27 cellular contexts compared by ENCODE assay signal in the genomic region with DNA sequence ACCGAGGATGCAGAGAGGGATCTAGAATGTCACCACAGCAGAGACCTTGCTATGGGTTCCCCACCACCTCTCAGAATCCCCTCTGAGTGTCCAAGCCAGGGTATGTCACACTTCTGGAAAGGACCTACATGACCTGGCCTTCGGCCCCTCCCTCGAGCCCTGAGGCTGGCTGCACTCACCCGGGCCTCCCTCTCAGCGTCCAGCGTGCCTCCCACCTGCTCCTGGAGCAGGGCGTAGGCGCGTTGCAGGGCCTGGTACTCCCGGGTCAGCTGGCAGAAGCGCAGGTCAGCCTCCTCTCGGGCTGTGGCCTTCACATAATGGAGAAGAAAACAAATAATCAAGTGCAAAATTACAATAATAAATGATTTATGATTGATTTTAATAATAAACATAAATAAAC. TPM values are rescaled to one million over a fixed set of nuclear protein-coding genes. Genes with fewer than 3 reads are reported as not detected.
"Had no signal": no experiment of that assay in that cellular context is flagged by ENCODE, and none has a peak within 500 bp of the region (broad histone marks: within the 10 kb centered on the region; RNA-seq: fewer than 3 reads in every experiment).

No MANE protein-coding gene starts in this region.

- H3K4me3 ChIP-seq: neural progenitor cell, ovary, psoas muscle, right lobe of liver, skin epidermis, smooth muscle cell, stomach, thoracic aorta, thyroid gland, tibial nerve, upper lobe of left lung, vagina had no signal

- DNase-seq: naive thymus-derived CD4-positive, alpha-beta T cell; natural killer cell; nucleus accumbens; ovary; psoas muscle; right cardiac atrium; right lobe of liver; stimulated activated CD4-positive, alpha-beta T cell treated with anti-CD3 and anti-CD28 coated beads, Interleukin-15, amount 100 ng/mL, for 24 hours; stimulated activated CD4-positive, alpha-beta T cell treated with anti-CD3 and anti-CD28 coated beads, Interleukin-2, amount 100 ng/mL, for 24 hours; stimulated activated CD4-positive, alpha-beta T cell treated with anti-CD3 and anti-CD28 coated beads, Interleukin-2, amount 100 ng/mL, for 48 hours; stimulated activated CD4-positive, alpha-beta T cell treated with anti-CD3 and anti-CD28 coated beads, Interleukin-4, amount 100 ng/mL, for 24 hours; stimulated activated naive B cell treated with anti-CD40 and anti-IgM and Interleukin-4, amounts not matched to agents 10 μg/mL and 1 μg/mL and 100 μg/mL, for 72 hours; stimulated activated naive CD4-positive, alpha-beta T cell treated with Interleukin-2 at 50 U/mL for 16 hours; stomach; thyroid gland; trophoblast cell; upper lobe of left lung had no signal

- H3K4me2 ChIP-seq: neural progenitor cell, smooth muscle cell had no signal

- H3K27ac ChIP-seq: neural progenitor cell, neutrophil, ovary, parathyroid adenoma, psoas muscle, right lobe of liver, skin epidermis, stomach, thoracic aorta, tibial nerve, upper lobe of left lung, vagina had no signal

- ATAC-seq: naive thymus-derived CD4-positive, alpha-beta T cell; natural killer cell; psoas muscle; right cardiac atrium; right lobe of liver; stimulated activated effector memory CD8-positive, alpha-beta T cell treated with anti-CD3 and anti-CD28 coated beads, Interleukin-12 subunit alpha, Interleukin-12 subunit beta, amount 100 ng/mL, for 72 hours; stimulated activated naive B cell treated with anti-CD40 and anti-IgM and Interleukin-4, amounts not matched to agents 10 μg/mL and 1 μg/mL and 100 μg/mL, for 72 hours had no signal

- H3K9ac ChIP-seq: neural progenitor cell, parathyroid adenoma had no signal

- H3K36me3 ChIP-seq: neural progenitor cell, neutrophil, ovary, right lobe of liver, stomach, thoracic aorta, thyroid gland, tibial nerve, upper lobe of left lung, vagina had no signal

- H3K27me3 ChIP-seq: neural progenitor cell, neutrophil, ovary, right lobe of liver, stomach, thyroid gland, tibial nerve, upper lobe of left lung, vagina had no signal

- H3K4me1 ChIP-seq: neural progenitor cell, parathyroid adenoma, psoas muscle, right lobe of liver, stomach, tibial nerve, upper lobe of left lung, vagina had no signal

- H2AFZ ChIP-seq: neural progenitor cell, parathyroid adenoma had no signal

- H3K9me3 ChIP-seq: thyroid gland had no signal

RNA-seq across cellular contexts. Expression of gene C4orf50, which starts 43.9 kb away (rescaled TPM):
- total RNA-seq: psoas muscle, renal cortical epithelial cell, smooth muscle cell had no signal
- polyA plus RNA-seq: naive thymus-derived CD4-positive, alpha-beta T cell; psoas muscle; smooth muscle cell had no signal
